Comparison of ENCODE assay signal across 37 cellular contexts in genomic region chr19:30056580-30056979, GRCh38.
"Had no signal": no experiment of that assay in that cellular context is flagged by ENCODE, and none has a peak within 500 bp of the region (broad histone marks: within the 10 kb centered on the region; RNA-seq: fewer than 3 reads in every experiment).

No MANE protein-coding gene starts in this region.

- H3K27ac Mint-ChIP-seq: activated naive CD4-positive, alpha-beta T cell treated with anti-CD3 and anti-CD28 coated beads for 36 hours; activated naive CD4-positive, alpha-beta T cell treated with anti-CD3 and anti-CD28 coated beads, Interleukin-2, amount 10 ng/mL, durations not matched to agents 7 days and 5 days; activated naive CD4-positive, alpha-beta T cell treated with anti-CD3 and anti-CD28 coated beads, Interleukin-2, amount 50 U/mL, for 24 hours; activated naive CD4-positive, alpha-beta T cell treated with anti-CD3 and anti-CD28 coated beads, Interleukin-2, amount 50 U/mL, for 72 hours; activated naive CD8-positive, alpha-beta T cell; activated naive CD8-positive, alpha-beta T cell treated with anti-CD3 and anti-CD28 coated beads for 36 hours; activated naive CD8-positive, alpha-beta T cell treated with anti-CD3 and anti-CD28 coated beads, Interleukin-2, amount 10 ng/mL, durations not matched to agents 7 days and 5 days; activated naive CD8-positive, alpha-beta T cell treated with anti-CD3 and anti-CD28 coated beads, Interleukin-2, amount 50 U/mL, for 24 hours; activated T-cell treated with anti-CD3 and anti-CD28 coated beads, Interleukin-2, amount 50 U/mL, for 24 hours; activated T-helper 1 cell treated with anti-CD3 and anti-CD28 coated beads, Interleukin-12 subunit alpha, Interleukin-12 subunit beta, Interleukin-2, Interleukin-4 antibody, amounts not matched to agents 30 ng/mL and 10 ng/mL and 1 ng/mL, durations not matched to agents 14 hours and 24 hours and 36 hours; activated T-helper 17 cell treated with anti-CD3 and anti-CD28 coated beads, Interleukin-2, amount 50 U/mL, for 72 hours; activated T-helper 2 cell treated with anti-CD3 and anti-CD28 coated beads, Interferon-gamma antibody, Interleukin-2, Interleukin-4, amounts not matched to agents 10 μg/mL and 5 μg/mL and 100 μg/mL, durations not matched to agents 14 hours and 24 hours and 36 hours; brain had no signal

- H3K4me1 Mint-ChIP-seq: activated naive CD4-positive, alpha-beta T cell treated with anti-CD3 and anti-CD28 coated beads, Interleukin-2, amount 10 ng/mL, durations not matched to agents 7 days and 5 days; activated naive CD4-positive, alpha-beta T cell treated with anti-CD3 and anti-CD28 coated beads, Interleukin-2, amount 50 U/mL, for 24 hours; activated naive CD8-positive, alpha-beta T cell treated with anti-CD3 and anti-CD28 coated beads for 36 hours; activated naive CD8-positive, alpha-beta T cell treated with anti-CD3 and anti-CD28 coated beads, Interleukin-2, amount 10 ng/mL, durations not matched to agents 7 days and 5 days; activated naive CD8-positive, alpha-beta T cell treated with anti-CD3 and anti-CD28 coated beads, Interleukin-2, amount 50 U/mL, for 24 hours; central memory CD8-positive, alpha-beta T cell had no signal

- H3K4me3 ChIP-seq: adrenal gland, ascending aorta, body of pancreas, breast epithelium, cardiac muscle cell had no signal

- H3K9me3 ChIP-seq: adrenal gland, ascending aorta, body of pancreas, breast epithelium had no signal

- H3K36me3 ChIP-seq: adrenal gland, ascending aorta, brain microvascular endothelial cell, breast epithelium, cardiac muscle cell had no signal

- H3K4me1 ChIP-seq: adrenal gland, ascending aorta, body of pancreas, breast epithelium had no signal

- H3K36me3 Mint-ChIP-seq: activated naive CD4-positive, alpha-beta T cell treated with anti-CD3 and anti-CD28 coated beads, Interleukin-2, amount 10 ng/mL, durations not matched to agents 7 days and 5 days; activated naive CD4-positive, alpha-beta T cell treated with anti-CD3 and anti-CD28 coated beads, Interleukin-2, amount 50 U/mL, for 24 hours; activated naive CD4-positive, alpha-beta T cell treated with anti-CD3 and anti-CD28 coated beads, Interleukin-2, amount 50 U/mL, for 72 hours; activated naive CD8-positive, alpha-beta T cell; activated naive CD8-positive, alpha-beta T cell treated with anti-CD3 and anti-CD28 coated beads for 36 hours had no signal

- H3K27ac ChIP-seq: adrenal gland, ascending aorta, body of pancreas, brain microvascular endothelial cell, breast epithelium, cardiac muscle cell had no signal

- H3K4me3 Mint-ChIP-seq: activated naive CD4-positive, alpha-beta T cell treated with anti-CD3 and anti-CD28 coated beads for 36 hours; activated naive CD4-positive, alpha-beta T cell treated with anti-CD3 and anti-CD28 coated beads, Interleukin-2, amount 10 ng/mL, durations not matched to agents 7 days and 5 days; activated naive CD4-positive, alpha-beta T cell treated with anti-CD3 and anti-CD28 coated beads, Interleukin-2, amount 50 U/mL, for 24 hours; activated naive CD8-positive, alpha-beta T cell; activated naive CD8-positive, alpha-beta T cell treated with anti-CD3 and anti-CD28 coated beads for 36 hours; activated naive CD8-positive, alpha-beta T cell treated with anti-CD3 and anti-CD28 coated beads, Interleukin-2, amount 10 ng/mL, durations not matched to agents 7 days and 5 days; activated naive CD8-positive, alpha-beta T cell treated with anti-CD3 and anti-CD28 coated beads, Interleukin-2, amount 50 U/mL, for 24 hours; activated T-cell treated with anti-CD3 and anti-CD28 coated beads, Interleukin-2, amount 50 U/mL, for 24 hours; activated T-cell treated with anti-CD3 and anti-CD28 coated beads, Interleukin-2, amount 50 U/mL, for 4 hours; activated T-cell treated with anti-CD3 and anti-CD28 coated beads, Interleukin-2, amount 50 U/mL, for 72 hours; activated T-helper 1 cell treated with anti-CD3 and anti-CD28 coated beads, Interleukin-12 subunit alpha, Interleukin-12 subunit beta, Interleukin-2, Interleukin-4 antibody, amounts not matched to agents 30 ng/mL and 10 ng/mL and 1 ng/mL, durations not matched to agents 14 hours and 24 hours and 36 hours; activated T-helper 17 cell treated with anti-CD3 and anti-CD28 coated beads, Interleukin-2, amount 50 U/mL, for 72 hours; brain; central memory CD8-positive, alpha-beta T cell had no signal

- ATAC-seq: activated naive CD4-positive, alpha-beta T cell treated with anti-CD3 and anti-CD28 coated beads, Interleukin-2, amount 50 U/mL, for 72 hours; activated naive CD8-positive, alpha-beta T cell treated with anti-CD3 and anti-CD28 coated beads, Interleukin-2, amount 50 U/mL, for 24 hours; activated T-cell treated with anti-CD3 and anti-CD28 coated beads, Interleukin-2, amount 50 U/mL, for 4 hours; activated T-cell treated with anti-CD3 and anti-CD28 coated beads, Interleukin-2, amount 50 U/mL, for 72 hours; activated T-helper 17 cell treated with anti-CD3 and anti-CD28 coated beads, Interleukin-2, amount 50 U/mL, for 72 hours; body of pancreas had no signal

- DNase-seq: activated effector memory CD4-positive, alpha-beta T cell treated with anti-CD3 and anti-CD28 coated beads, Interleukin-2, amount 50 U/mL, for 16 hours; activated effector memory CD4-positive, alpha-beta T cell treated with Interleukin-2 at 50 U/mL for 16 hours; activated gamma-delta T cell; activated gamma-delta T cell treated with Interleukin-2 at 50 U/mL for 16 hours; activated naive CD4-positive, alpha-beta T cell; activated naive CD4-positive, alpha-beta T cell treated with anti-CD3 and anti-CD28 coated beads for 36 hours; activated naive CD4-positive, alpha-beta T cell treated with anti-CD3 and anti-CD28 coated beads, Interleukin-2, amount 10 ng/mL, durations not matched to agents 7 days and 5 days; activated naive CD4-positive, alpha-beta T cell treated with anti-CD3 and anti-CD28 coated beads, Interleukin-2, amount 50 U/mL, for 16 hours; activated naive CD4-positive, alpha-beta T cell treated with Interleukin-2 at 50 U/mL for 16 hours; activated naive CD8-positive, alpha-beta T cell treated with anti-CD3 and anti-CD28 coated beads for 36 hours; activated naive CD8-positive, alpha-beta T cell treated with anti-CD3 and anti-CD28 coated beads, Interleukin-2, amount 10 ng/mL, durations not matched to agents 7 days and 5 days; activated naive CD8-positive, alpha-beta T cell treated with anti-CD3 and anti-CD28 coated beads, Interleukin-2, amount 50 U/mL, for 24 hours; activated T-cell treated with anti-CD3 and anti-CD28 coated beads, Interleukin-2, amount 50 U/mL, for 1 hour; activated T-cell treated with anti-CD3 and anti-CD28 coated beads, Interleukin-2, amount 50 U/mL, for 24 hours; activated T-cell treated with anti-CD3 and anti-CD28 coated beads, Interleukin-2, amount 50 U/mL, for 4 hours; activated T-cell treated with anti-CD3 and anti-CD28 coated beads, Interleukin-2, amount 50 U/mL, for 72 hours; amniotic stem cell; amygdala; anterior cingulate cortex; aorta; body of pancreas; brain microvascular endothelial cell; caudate nucleus; central memory CD4-positive, alpha-beta T cell; cerebellar nuclear complex had no signal

- H3K27me3 ChIP-seq: adrenal gland, ascending aorta, body of pancreas, brain microvascular endothelial cell, cardiac muscle cell had no signal

- H3K27me3 Mint-ChIP-seq: activated naive CD4-positive, alpha-beta T cell treated with anti-CD3 and anti-CD28 coated beads, Interleukin-2, amount 50 U/mL, for 24 hours; activated naive CD8-positive, alpha-beta T cell; activated naive CD8-positive, alpha-beta T cell treated with anti-CD3 and anti-CD28 coated beads for 36 hours; activated naive CD8-positive, alpha-beta T cell treated with anti-CD3 and anti-CD28 coated beads, Interleukin-2, amount 50 U/mL, for 24 hours; activated T-cell treated with anti-CD3 and anti-CD28 coated beads, Interleukin-2, amount 50 U/mL, for 24 hours; activated T-helper 17 cell treated with anti-CD3 and anti-CD28 coated beads, Interleukin-2, amount 50 U/mL, for 72 hours; central memory CD8-positive, alpha-beta T cell had no signal

- H3K9me3 Mint-ChIP-seq: activated naive CD4-positive, alpha-beta T cell treated with anti-CD3 and anti-CD28 coated beads for 36 hours; activated naive CD4-positive, alpha-beta T cell treated with anti-CD3 and anti-CD28 coated beads, Interleukin-2, amount 10 ng/mL, durations not matched to agents 7 days and 5 days; activated naive CD4-positive, alpha-beta T cell treated with anti-CD3 and anti-CD28 coated beads, Interleukin-2, amount 50 U/mL, for 24 hours; activated naive CD4-positive, alpha-beta T cell treated with anti-CD3 and anti-CD28 coated beads, Interleukin-2, amount 50 U/mL, for 72 hours; activated naive CD8-positive, alpha-beta T cell treated with anti-CD3 and anti-CD28 coated beads for 36 hours; activated naive CD8-positive, alpha-beta T cell treated with anti-CD3 and anti-CD28 coated beads, Interleukin-2, amount 50 U/mL, for 24 hours; activated T-cell treated with anti-CD3 and anti-CD28 coated beads, Interleukin-2, amount 50 U/mL, for 24 hours; activated T-cell treated with anti-CD3 and anti-CD28 coated beads, Interleukin-2, amount 50 U/mL, for 4 hours; activated T-helper 1 cell treated with anti-CD3 and anti-CD28 coated beads, Interleukin-12 subunit alpha, Interleukin-12 subunit beta, Interleukin-2, Interleukin-4 antibody, amounts not matched to agents 30 ng/mL and 10 ng/mL and 1 ng/mL, durations not matched to agents 14 hours and 24 hours and 36 hours; activated T-helper 2 cell treated with anti-CD3 and anti-CD28 coated beads, Interferon-gamma antibody, Interleukin-2, Interleukin-4, amounts not matched to agents 10 μg/mL and 5 μg/mL and 100 μg/mL, durations not matched to agents 14 hours and 24 hours and 36 hours; central memory CD8-positive, alpha-beta T cell had no signal
